8 cellular contexts compared by ENCODE assay signal in genomic region chr10:100348389-100348927, GRCh38. TPM values are rescaled to one million over a fixed set of nuclear protein-coding genes. Genes with fewer than 3 reads are reported as not detected.
DNase-seq lines count a peak whose midpoint lies in the region; ATAC-seq and TF ChIP-seq lines count a peak whose summit lies in the region.
"Had no signal": no experiment of that assay in that cellular context is flagged by ENCODE, and none has a peak within 500 bp of the region (broad histone marks: within the 10 kb centered on the region; RNA-seq: fewer than 3 reads in every experiment).

No MANE protein-coding gene starts in this region.

- H3K27me3 ChIP-seq in H7 (ENCODE audit: control insufficient read depth, insufficient read depth, low read length) (no peaks in the 10 kb centered on the region), SU-DHL-6 (ENCODE audit: low read length) (no peaks in the 10 kb centered on the region), esophagus squamous epithelium (peaks cover 0 to 6% (median 0%) of the 10 kb centered on the region in 4 donors), psoas muscle (ENCODE audit: insufficient read depth in 3 of 3, low read length in 2 of 3) (peaks cover 3 to 54% (median 15%) of the 10 kb centered on the region in 3 donors)

- H3K27ac ChIP-seq in SU-DHL-6 (ENCODE audit: low read depth, low read length) (peak overlapping the region; percentile 81), esophagus squamous epithelium (no peak overlapping the region), psoas muscle (no peak overlapping the region)

- H3K36me3 ChIP-seq in H7 (replicated peaks; ENCODE audit: control insufficient read depth, insufficient read depth, low read length), result peaks cover 49% of the 10 kb centered on the region
- H3K36me3 ChIP-seq in SU-DHL-6 (ENCODE audit: low read length), result peaks cover 44% of the 10 kb centered on the region
- peaks cover 0 to 48% (median 0%) of the 10 kb centered on the region in 3 donors for H3K36me3 ChIP-seq in esophagus squamous epithelium
- no peaks in the 10 kb centered on the region for H3K36me3 ChIP-seq in psoas muscle (ENCODE audit: insufficient read depth in 1 of 2, low read depth in 1 of 2)

- peak overlapping the region; percentile 95 for H3K9ac ChIP-seq in SU-DHL-6 (ENCODE audit: low read length)

- H3K4me1 ChIP-seq in esophagus squamous epithelium (peaks cover 10 to 57% (median 11%) of the 10 kb centered on the region in 3 donors), psoas muscle (peaks cover 21% of the 10 kb centered on the region)

- H3K4me3 ChIP-seq in H7 (ENCODE audit: insufficient read depth, low read depth, low read length) (peak overlapping the region; percentile 95), SU-DHL-6 (ENCODE audit: insufficient read depth, low read length, poor library complexity, severe bottlenecking) (peak overlapping the region; percentile 77), esophagus squamous epithelium (peak overlapping the region; percentile 47 to 77 (median 72)), psoas muscle (peak overlapping the region; percentile 74)

- no peak overlapping the region for H2AFZ ChIP-seq in SU-DHL-6 (ENCODE audit: low read depth, low read length, severe bottlenecking)

- H4K20me1 ChIP-seq in SU-DHL-6 (ENCODE audit: low read depth, low read length), result peaks cover 26% of the 10 kb centered on the region

- TF ChIP-seq POLR2A in esophagus squamous epithelium (IDR thresholded peaks at IDR 0.05), result no peak

- TF ChIP-seq CTCF in SU-DHL-6 (IDR thresholded peaks at IDR 0.05; ENCODE audit: insufficient read depth, low read length, poor library complexity, severe bottlenecking) (no peak), esophagus squamous epithelium (IDR thresholded peaks at IDR 0.05) (no peak), psoas muscle (IDR thresholded peaks at IDR 0.05) (no peak)

- no peak for DNase-seq in H7
- DNase-seq in esophagus squamous epithelium (lab: John Stamatoyannopoulos, UW), result no peak
- DNase-seq in psoas muscle, result no peak
- DNase-seq in SW 1271 (lab: John Stamatoyannopoulos, UW), result no peak
- no peak for DNase-seq in NCI-H1105 (lab: John Stamatoyannopoulos, UW)
- DNase-seq in sciatic nerve (ENCODE audit: low spot score), result no peak
- DNase-seq: retina had no signal

- ATAC-seq in psoas muscle, result no peak
- ATAC-seq in sciatic nerve, result no peak

- 81 to 84% methylated on average over 3 of the region's 3 CpGs for WGBS in esophagus squamous epithelium, 2 donors
- 81 to 88% (median 85%) methylated on average over 3 of the region's 3 CpGs for WGBS in psoas muscle, 3 donors

- H3K4me2 ChIP-seq in SU-DHL-6 (ENCODE audit: low read depth, low read length, poor library complexity, severe bottlenecking), result peak overlapping the region; percentile 88

- H3K79me2 ChIP-seq in SU-DHL-6 (ENCODE audit: insufficient read depth, low read length), result peaks cover 61% of the 10 kb centered on the region

- intact Hi-C loops in esophagus squamous epithelium (cut with DNase I) (no loop called here), psoas muscle (cut with DNase I) (no loop called here), sciatic nerve (cut with DNase I) (no loop called here)

- H3K9me3 ChIP-seq in SU-DHL-6 (ENCODE audit: insufficient read depth, low read length) (no peaks in the 10 kb centered on the region), esophagus squamous epithelium (no peaks in the 10 kb centered on the region), psoas muscle (no peaks in the 10 kb centered on the region)

- H3F3A ChIP-seq in SU-DHL-6 (ENCODE audit: insufficient read depth), result peaks cover 8% of the 10 kb centered on the region; the same call in 1 of the 2 replicates

- no peaks in the 10 kb centered on the region for H3K9me2 ChIP-seq in SU-DHL-6 (replicated peaks; ENCODE audit: insufficient read depth, low read length)

RNA-seq across cellular contexts. Expression of gene SCD, which starts 1.4 kb away (rescaled TPM):
- total RNA-seq in H7 (2014; rRNA removed; shearing (Covaris generic)), result 215 and 258 TPM in 2 replicates
- total RNA-seq in esophagus squamous epithelium (100 to 1,000 TPM in 2 of 4 donors, 10 to 100 TPM in 2; 46.7 to 307 (median 101) TPM), psoas muscle (10 to 100 TPM in 3 of 4 donors, 1 to 10 TPM in 1; 2.3 to 18.4 (median 12.8) TPM), sciatic nerve (300 TPM)
- 1 to 10 TPM; 1.1 to 9.5 (median 2.1) TPM for polyA plus RNA-seq in psoas muscle

RNA-seq across cellular contexts. Expression of gene PKD2L1, which starts 18.4 kb away (rescaled TPM):
- not detected in 2 replicates for total RNA-seq in H7 (2014; rRNA removed; shearing (Covaris generic))
- total RNA-seq in esophagus squamous epithelium, result not detected
- total RNA-seq in psoas muscle, result not detected
- not detected for polyA plus RNA-seq in psoas muscle
- not detected for total RNA-seq in sciatic nerve
